ENCODE assay signal across 1 cellular context in genomic region chr4:69894221-69894620, GRCh38.
A peak's percentile ranks its signal among the peaks of the same experiment; 100 is the strongest.
TF ChIP-seq lines count a peak whose summit lies in the region.

No MANE protein-coding gene starts in this region.

TF ChIP-seq in HepG2, 621 proteins besides CTCF, POLR2A, EP300 and RAD21:
- TF ChIP-seq ZNF788 (CRISPR knock-in tag; IDR thresholded peaks at IDR 0.05; ENCODE audit: borderline replicate concordance) (no peak), HOMEZ (CRISPR knock-in tag; IDR thresholded peaks at IDR 0.05; ENCODE audit: low read depth) (peak; percentile 78; the same call in 1 of the 2 replicates), POGZ (CRISPR knock-in tag; IDR thresholded peaks at IDR 0.05) (peak; percentile 59), GPN1 (CRISPR knock-in tag; IDR thresholded peaks at IDR 0.05; ENCODE audit: borderline replicate concordance) (no peak), ZMYM4 (CRISPR knock-in tag; IDR thresholded peaks at IDR 0.05) (0 out of 2 replicates have a peak, but pooled peaks have one; percentile 51)
